In genomic region chr6:7334685-7335084, GRCh38 we compare ENCODE assay signal across 30 cellular contexts. TPM values are rescaled to one million over a fixed set of nuclear protein-coding genes. Genes with fewer than 3 reads are reported as not detected.
"Had no signal": no experiment of that assay in that cellular context is flagged by ENCODE, and none has a peak within 500 bp of the region (broad histone marks: within the 10 kb centered on the region; RNA-seq: fewer than 3 reads in every experiment).

No MANE protein-coding gene starts in this region.

- H3K27ac ChIP-seq: stomach, suprapubic skin, testis, thoracic aorta, thyroid gland, tibial artery, tibial nerve, transverse colon, upper lobe of left lung, upper lobe of right lung, uterus, vagina had no signal

- H3K4me1 ChIP-seq: stomach, suprapubic skin, testis, thyroid gland, tibial artery, tibial nerve, transverse colon, upper lobe of left lung, upper lobe of right lung, uterus, vagina had no signal

- H3K4me3 ChIP-seq: stomach, suprapubic skin, testis, thoracic aorta, thyroid gland, tibial artery, tibial nerve, transverse colon, upper lobe of left lung, upper lobe of right lung, uterus, vagina had no signal

- H3K27me3 ChIP-seq: stomach, suprapubic skin, testis, thyroid gland, tibial artery, tibial nerve, transverse colon, upper lobe of left lung, upper lobe of right lung, uterus, vagina had no signal

- H3K36me3 ChIP-seq: stomach, suprapubic skin, thoracic aorta, thyroid gland, tibial artery, tibial nerve, transverse colon, upper lobe of left lung, upper lobe of right lung, uterus, vagina had no signal

- DNase-seq: stimulated activated CD4-positive, alpha-beta T cell treated with anti-CD3 and anti-CD28 coated beads, Interleukin-2, amount 100 ng/mL, for 48 hours; stimulated activated CD4-positive, alpha-beta T cell treated with anti-CD3 and anti-CD28 coated beads, Interleukin-4, amount 100 ng/mL, for 1 hour; stimulated activated CD4-positive, alpha-beta T cell treated with anti-CD3 and anti-CD28 coated beads, Interleukin-4, amount 100 ng/mL, for 24 hours; stimulated activated CD4-positive, alpha-beta T cell treated with anti-CD3 and anti-CD28 coated beads, Interleukin-4, amount 100 ng/mL, for 4 hours; stimulated activated CD8-positive, alpha-beta memory T cell treated with anti-CD3 and anti-CD28 coated beads, Interleukin-4, amount 100 ng/mL, for 48 hours; stimulated activated naive B cell treated with anti-CD40 and anti-IgM and Interleukin-4, amounts not matched to agents 10 μg/mL and 1 μg/mL and 100 μg/mL, for 72 hours; stimulated activated naive CD4-positive, alpha-beta T cell; stimulated activated naive CD4-positive, alpha-beta T cell treated with Interleukin-2 at 50 U/mL for 16 hours; stimulated activated naive CD8-positive, alpha-beta T cell treated with anti-CD3 and anti-CD28 coated beads, Interleukin-15, amount 100 ng/mL, for 72 hours; stimulated activated naive CD8-positive, alpha-beta T cell treated with anti-CD3 and anti-CD28 coated beads, Interleukin-15, Interleukin-2, amounts not matched to agents 100 U/mL and 50 U/mL, for 24 hours; stomach; substantia nigra; testis; thyroid gland; tibial artery; transverse colon; trophoblast cell; upper lobe of left lung; upper lobe of right lung; uterus had no signal

- H3K9me3 ChIP-seq: stomach, suprapubic skin, testis, thoracic aorta, thyroid gland, tibial artery, tibial nerve, transverse colon, upper lobe of left lung, upper lobe of right lung, uterus, vagina had no signal

- ATAC-seq: stimulated activated memory B cell treated with anti-CD40 and anti-IgM and Interleukin-4, amounts not matched to agents 10 μg/mL and 1 μg/mL and 100 μg/mL, for 72 hours; stimulated activated naive B cell treated with anti-CD40 and anti-IgM and Interleukin-4, amounts not matched to agents 10 μg/mL and 1 μg/mL and 100 μg/mL, for 72 hours; stimulated activated naive CD8-positive, alpha-beta T cell treated with anti-CD3 and anti-CD28 coated beads, Interleukin-15, amount 100 ng/mL, for 72 hours; stimulated activated naive CD8-positive, alpha-beta T cell treated with anti-CD3 and anti-CD28 coated beads, Interleukin-15, Interleukin-2, amounts not matched to agents 100 U/mL and 50 U/mL, for 24 hours; upper lobe of right lung had no signal

- FAIRE-seq: urothelium cell line had no signal

RNA-seq across cellular contexts. Expression of gene CAGE1, which starts 54.9 kb away (rescaled TPM):
- total RNA-seq: stomach, subcutaneous adipose tissue, suprapubic skin, temporal lobe, thoracic aorta, tibial nerve, transverse colon, upper lobe of left lung, upper lobe of right lung, ureter, urinary bladder, vagina had no signal
- polyA plus RNA-seq: stomach, urinary bladder had no signal
